Comparison of ENCODE assay signal across 9 cellular contexts in genomic region chr4:121764702-121765367, GRCh38. TPM values are rescaled to one million over a fixed set of nuclear protein-coding genes. Genes with fewer than 3 reads are reported as not detected.
DNase-seq lines count a peak whose midpoint lies in the region; ATAC-seq and TF ChIP-seq lines count a peak whose summit lies in the region.
"Had no signal": no experiment of that assay in that cellular context is flagged by ENCODE, and none has a peak within 500 bp of the region (broad histone marks: within the 10 kb centered on the region; RNA-seq: fewer than 3 reads in every experiment).

SMIM43 (minus strand) TSS chr4:121765164; CDS start chr4:121765105, 59 bp downstream.

- H3K27me3 Mint-ChIP-seq in activated CD4-positive, alpha-beta memory T cell treated with anti-CD3 and anti-CD28 coated beads, Interleukin-2, amount 10 ng/mL, durations not matched to agents 7 days and 5 days = peaks cover 72% of the 10 kb centered on the region
- peaks cover 20% of the 10 kb centered on the region for H3K27me3 Mint-ChIP-seq in glutamatergic neuron (ENCODE audit: unreplicated experiment)

- no peak for ATAC-seq in gastrocnemius medialis
- ATAC-seq in HG03135 (IDR thresholded peaks at IDR 0.05; ENCODE audit: unreplicated experiment) = no peak

- DNase-seq in DMS79 treated with DMSO at 0.1 percent for 48 hours (lab: John Stamatoyannopoulos, UW) (peak; percentile 1), DMS79 (lab: John Stamatoyannopoulos, UW) (no peak), glutamatergic neuron (peak; percentile 51), gastrocnemius medialis (no peak), NCI-H187 treated with DMSO at 0.1 percent for 48 hours (lab: John Stamatoyannopoulos, UW) (no peak)
- no peak for DNase-seq in activated CD4-positive, alpha-beta memory T cell treated with anti-CD3 and anti-CD28 coated beads, Interleukin-2, amount 10 ng/mL, durations not matched to agents 7 days and 5 days
- DNase-seq in effector CD4-positive, alpha-beta T cell = no peak

- H3K36me3 ChIP-seq in gastrocnemius medialis = no peaks in the 10 kb centered on the region

- H3K9me3 ChIP-seq in gastrocnemius medialis = no peaks in the 10 kb centered on the region

- H3K4me1 Mint-ChIP-seq in activated CD4-positive, alpha-beta memory T cell treated with anti-CD3 and anti-CD28 coated beads, Interleukin-2, amount 10 ng/mL, durations not matched to agents 7 days and 5 days = peaks cover 8% of the 10 kb centered on the region
- H3K4me1 Mint-ChIP-seq in glutamatergic neuron (ENCODE audit: low read depth, unreplicated experiment) = no peaks in the 10 kb centered on the region

- peak within 1 kb of the TSS; percentile 53 for H3K4me3 Mint-ChIP-seq in activated CD4-positive, alpha-beta memory T cell treated with anti-CD3 and anti-CD28 coated beads, Interleukin-2, amount 10 ng/mL, durations not matched to agents 7 days and 5 days
- peak within 1 kb of the TSS; percentile 93 for H3K4me3 Mint-ChIP-seq in glutamatergic neuron (ENCODE audit: unreplicated experiment)

- no peak within 1 kb of the TSS for H3K27ac ChIP-seq in gastrocnemius medialis

- no peak within 1 kb of the TSS for H3K27ac Mint-ChIP-seq in activated CD4-positive, alpha-beta memory T cell treated with anti-CD3 and anti-CD28 coated beads, Interleukin-2, amount 10 ng/mL, durations not matched to agents 7 days and 5 days
- H3K27ac Mint-ChIP-seq in glutamatergic neuron (ENCODE audit: unreplicated experiment) = peak within 1 kb of the TSS; percentile 6

- H3K27me3 ChIP-seq in gastrocnemius medialis = peaks cover 5 to 30% (median 18%) of the 10 kb centered on the region in 3 donors

- TF ChIP-seq POLR2A in gastrocnemius medialis (IDR thresholded peaks at IDR 0.05) = no peak

- intact Hi-C loops in gastrocnemius medialis (cut with DNase I; ENCODE audit: low total_unique reads) = no loop called here

- peak within 1 kb of the TSS; percentile 38 to 51 (median 40) for H3K4me3 ChIP-seq in gastrocnemius medialis

- in situ Hi-C loops in gastrocnemius medialis (cut with MboI; ENCODE audit: low sequenced_read_pairs in 4 of 4) = no loop called here

- no peaks in the 10 kb centered on the region for H3K36me3 Mint-ChIP-seq in activated CD4-positive, alpha-beta memory T cell treated with anti-CD3 and anti-CD28 coated beads, Interleukin-2, amount 10 ng/mL, durations not matched to agents 7 days and 5 days (ENCODE audit: low read depth)
- no peaks in the 10 kb centered on the region for H3K36me3 Mint-ChIP-seq in glutamatergic neuron (ENCODE audit: unreplicated experiment)

- H3K4me1 ChIP-seq in gastrocnemius medialis = peaks cover 0 to 4% of the 10 kb centered on the region in 2 donors

- CTCF ChIA-PET in activated CD4-positive, alpha-beta memory T cell treated with anti-CD3 and anti-CD28 coated beads, Interleukin-2, amount 10 ng/mL, durations not matched to agents 7 days and 5 days (lab: Charles Lee) = no interaction called here

- TF ChIP-seq CTCF in glutamatergic neuron (IDR thresholded peaks at IDR 0.05; ENCODE audit: partially characterized antibody, unreplicated experiment) (no peak), gastrocnemius medialis (IDR thresholded peaks at IDR 0.05 in 4 of 5, conservative IDR thresholded peaks at IDR 0.05 in 1 of 5) (no peak)

- POLR2A ChIA-PET in activated CD4-positive, alpha-beta memory T cell treated with anti-CD3 and anti-CD28 coated beads, Interleukin-2, amount 10 ng/mL, durations not matched to agents 7 days and 5 days (lab: Charles Lee) = interaction anchor here (1.1 kb wide), 1 partner anchor 14 kb away, joined by 3 read pairs; no protein-coding TSS in a partner anchor

- H3K9me3 Mint-ChIP-seq in activated CD4-positive, alpha-beta memory T cell treated with anti-CD3 and anti-CD28 coated beads, Interleukin-2, amount 10 ng/mL, durations not matched to agents 7 days and 5 days = no peaks in the 10 kb centered on the region
- peaks cover 2% of the 10 kb centered on the region for H3K9me3 Mint-ChIP-seq in glutamatergic neuron (ENCODE audit: unreplicated experiment)

RNA-seq across cellular contexts. Expression of gene SMIM43, which starts in this region (rescaled TPM):
- total RNA-seq in activated CD4-positive, alpha-beta memory T cell treated with anti-CD3 and anti-CD28 coated beads, Interleukin-2, amount 10 ng/mL, durations not matched to agents 7 days and 5 days = not detected
- not detected for total RNA-seq in glutamatergic neuron (ENCODE audit: unreplicated experiment)
- total RNA-seq in gastrocnemius medialis = not detected
- total RNA-seq: mononuclear cell had no signal

Comparison
In these comparisons a context has a peak if more than half of its experiments do, and no peak if none do; other contexts are left out.
1. Peak in DNase-seq in glutamatergic neuron; RNA of the gene not detected or under 1 TPM.